8 cellular contexts compared by ENCODE assay signal in the genomic region with DNA sequence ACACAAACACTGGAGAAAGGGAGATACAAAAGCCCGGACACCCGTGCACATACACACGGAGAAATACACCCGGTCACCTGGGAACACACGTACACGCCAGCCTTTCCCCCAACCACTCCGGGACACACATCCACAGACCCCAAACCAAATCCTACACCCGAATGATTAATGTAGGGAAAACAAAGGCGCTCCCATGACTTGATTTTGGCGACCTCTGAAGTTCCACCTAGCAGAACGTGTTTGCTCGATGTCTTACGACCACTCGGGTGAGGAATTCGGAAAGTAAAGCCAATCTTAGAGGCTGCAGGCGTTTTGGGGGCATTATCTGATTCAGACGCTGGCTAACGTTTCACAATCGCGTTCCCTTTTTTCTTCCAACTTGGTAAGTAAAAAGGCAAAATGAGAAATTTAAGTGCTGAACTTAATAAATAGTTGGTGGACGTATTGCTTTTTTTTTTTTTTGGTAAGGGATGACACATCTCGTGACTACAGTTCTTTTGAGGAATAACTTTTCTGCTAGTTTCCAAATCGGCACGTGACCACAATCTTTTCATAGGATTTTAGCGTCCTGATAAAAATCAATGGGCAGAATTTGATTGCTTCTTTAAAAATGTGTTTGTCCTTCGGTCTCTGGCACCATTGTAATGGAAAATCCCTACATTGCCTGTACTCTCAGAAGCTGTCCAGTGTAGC. TPM values are rescaled to one million over a fixed set of nuclear protein-coding genes. Genes with fewer than 3 reads are reported as not detected.
A peak's percentile ranks its signal among the peaks of the same experiment; 100 is the strongest.
DNase-seq lines count a peak whose midpoint lies in the region; ATAC-seq and TF ChIP-seq lines count a peak whose summit lies in the region.

No MANE protein-coding gene starts in this region.

- intact Hi-C loops in activated CD4-positive, alpha-beta memory T cell treated with anti-CD3 and anti-CD28 coated beads for 36 hours (cut with micrococcal nuclease), result loop anchor here (2.0 to 10.0 kb wide), 3 partner anchors 37 to 1985 kb away; partner anchors contain the start of gene TCEANC
- intact Hi-C loops in heart right ventricle (cut with DNase I), result loop anchor here in 4 of 10 donors (1.0 to 5.0 kb wide), 3 partner anchors 43 to 45 kb away; partner anchors contain the start of genes OFD1 (in 4 of the 4) and TRAPPC2 (in 4 of the 4)

- no peaks in the 10 kb centered on the region for H3K9me3 Mint-ChIP-seq in CD4-positive, CD25-positive, alpha-beta regulatory T cell
- H3K9me3 Mint-ChIP-seq in activated CD4-positive, alpha-beta memory T cell treated with anti-CD3 and anti-CD28 coated beads for 36 hours, result no peaks in the 10 kb centered on the region

- H3K36me3 Mint-ChIP-seq in CD4-positive, CD25-positive, alpha-beta regulatory T cell, result no peaks in the 10 kb centered on the region
- peaks cover 8% of the 10 kb centered on the region for H3K36me3 Mint-ChIP-seq in activated CD4-positive, alpha-beta memory T cell treated with anti-CD3 and anti-CD28 coated beads for 36 hours

- H3K27me3 ChIP-seq in CD4-positive, CD25-positive, alpha-beta regulatory T cell (ENCODE audit: control insufficient read depth, insufficient read depth, low read length), result no peaks in the 10 kb centered on the region
- H3K27me3 ChIP-seq in heart right ventricle, result peaks cover 0 to 52% (median 0%) of the 10 kb centered on the region in 7 donors

- H3K4me3 Mint-ChIP-seq in CD4-positive, CD25-positive, alpha-beta regulatory T cell, result peak overlapping the region; percentile 90 to 95 (median 94)
- peak overlapping the region; percentile 87 for H3K4me3 Mint-ChIP-seq in activated CD4-positive, alpha-beta memory T cell treated with anti-CD3 and anti-CD28 coated beads for 36 hours

- CTCF ChIA-PET in activated CD4-positive, alpha-beta memory T cell treated with anti-CD3 and anti-CD28 coated beads for 36 hours (lab: Charles Lee), result no interaction called here

- no peaks in the 10 kb centered on the region for H3K36me3 ChIP-seq in CD4-positive, CD25-positive, alpha-beta regulatory T cell (ENCODE audit: control insufficient read depth, insufficient read depth, low read length)
- H3K36me3 ChIP-seq in heart right ventricle, result no peaks in the 10 kb centered on the region

- WGBS in heart right ventricle, 2 donors, result 0% methylated on average over 23 to 26 of the region's 26 CpGs

- no peaks in the 10 kb centered on the region for H3K9me3 ChIP-seq in CD4-positive, CD25-positive, alpha-beta regulatory T cell (ENCODE audit: control insufficient read depth in 2 of 2, low read length in 2 of 2)
- H3K9me3 ChIP-seq in heart right ventricle, result no peaks in the 10 kb centered on the region

- peak in 1 of 3 donors; percentile 23 for DNase-seq in CD4-positive, CD25-positive, alpha-beta regulatory T cell
- DNase-seq in activated CD4-positive, alpha-beta memory T cell treated with anti-CD3 and anti-CD28 coated beads for 36 hours, result no peak
- DNase-seq in heart right ventricle (no peak), skeletal muscle cell (ENCODE audit: low read depth) (no peak), 8988T (no peak), LoVo (ENCODE audit: low spot score) (no peak)

- ATAC-seq in CD4-positive, CD25-positive, alpha-beta regulatory T cell (ENCODE audit: low read depth in 2 of 2), result no peak
- ATAC-seq in HG02759 (IDR thresholded peaks at IDR 0.05; ENCODE audit: unreplicated experiment), result peak; percentile 18
- peak in 1 of 8 donors; percentile 38 for ATAC-seq in heart right ventricle
- ATAC-seq in GM19035 (IDR thresholded peaks at IDR 0.05; ENCODE audit: unreplicated experiment), result no peak

- peaks cover 11 to 52% (median 34%) of the 10 kb centered on the region in 4 donors for H3K4me1 Mint-ChIP-seq in CD4-positive, CD25-positive, alpha-beta regulatory T cell
- H3K4me1 Mint-ChIP-seq in activated CD4-positive, alpha-beta memory T cell treated with anti-CD3 and anti-CD28 coated beads for 36 hours (ENCODE audit: low read depth), result peaks cover 58% of the 10 kb centered on the region

- peak overlapping the region; percentile 90 for H3K4me3 ChIP-seq in CD4-positive, CD25-positive, alpha-beta regulatory T cell (ENCODE audit: low read depth, low read length)
- H3K4me3 ChIP-seq in heart right ventricle, result peak overlapping the region; percentile 58 to 83 (median 72)
- H3K4me3 ChIP-seq in skeletal muscle cell (ENCODE audit: low read depth, low read length), result peak overlapping the region; percentile 69

- peak overlapping the region; percentile 89 to 97 (median 97) for H3K27ac Mint-ChIP-seq in CD4-positive, CD25-positive, alpha-beta regulatory T cell
- peak overlapping the region; percentile 96 for H3K27ac Mint-ChIP-seq in activated CD4-positive, alpha-beta memory T cell treated with anti-CD3 and anti-CD28 coated beads for 36 hours

- H3K4me1 ChIP-seq in CD4-positive, CD25-positive, alpha-beta regulatory T cell (ENCODE audit: control insufficient read depth, insufficient read depth, low read length, poor library complexity, severe bottlenecking), result peaks cover 26% of the 10 kb centered on the region
- H3K4me1 ChIP-seq in heart right ventricle, result peaks cover 0 to 52% (median 31%) of the 10 kb centered on the region in 9 donors

- H3K27ac ChIP-seq in CD4-positive, CD25-positive, alpha-beta regulatory T cell (ENCODE audit: insufficient read depth, low read length, poor library complexity, severe bottlenecking), result peak overlapping the region; percentile 84
- H3K27ac ChIP-seq in heart right ventricle, result peak overlapping the region; percentile 89 to 97 (median 94)

- no peak for TF ChIP-seq CTCF in heart right ventricle (IDR thresholded peaks at IDR 0.05)

- no peaks in the 10 kb centered on the region for H3K27me3 Mint-ChIP-seq in CD4-positive, CD25-positive, alpha-beta regulatory T cell
- H3K27me3 Mint-ChIP-seq in activated CD4-positive, alpha-beta memory T cell treated with anti-CD3 and anti-CD28 coated beads for 36 hours, result no peaks in the 10 kb centered on the region

- POLR2A ChIA-PET in activated CD4-positive, alpha-beta memory T cell treated with anti-CD3 and anti-CD28 coated beads for 36 hours (lab: Charles Lee), result interaction anchor here (0.9 to 3.8 kb wide), 6 partner anchors 9 to 714 kb away, joined by 3 to 23 read pairs (median 12); partner anchors contain the start of genes OFD1, TCEANC and TRAPPC2

RNA-seq across cellular contexts. Expression of gene RAB9A, which starts 0.7 kb away (rescaled TPM):
- total RNA-seq in CD4-positive, CD25-positive, alpha-beta regulatory T cell, result 22.8 TPM
- 10 to 100 TPM; 23.1 to 33.4 (median 26.7) TPM for polyA plus RNA-seq in CD4-positive, CD25-positive, alpha-beta regulatory T cell
- total RNA-seq in activated CD4-positive, alpha-beta memory T cell treated with anti-CD3 and anti-CD28 coated beads for 36 hours, result 10 to 100 TPM; 28.2 to 32.1 TPM
- total RNA-seq in heart right ventricle, result 10 to 100 TPM; 16.9 to 28.9 (median 20.9) TPM
- 10 to 100 TPM in 1 of 2 donors, 1 to 10 TPM in 1; 5.1 to 19.6 TPM for polyA plus RNA-seq in heart right ventricle

RNA-seq across cellular contexts. Expression of gene TCEANC, which starts 36.7 kb away (rescaled TPM):
- 7.0 TPM for total RNA-seq in CD4-positive, CD25-positive, alpha-beta regulatory T cell
- 10 to 100 TPM in 2 of 4 donors, 1 to 10 TPM in 2; 7.1 to 13.3 (median 9.7) TPM for polyA plus RNA-seq in CD4-positive, CD25-positive, alpha-beta regulatory T cell
- 1 to 10 TPM; 1.9 TPM for total RNA-seq in activated CD4-positive, alpha-beta memory T cell treated with anti-CD3 and anti-CD28 coated beads for 36 hours
- 1 to 10 TPM; 3.3 to 7.2 (median 4.6) TPM for total RNA-seq in heart right ventricle
- polyA plus RNA-seq in heart right ventricle, result 1 to 10 TPM in 1 of 2 donors, under 1 TPM in 1; 0.59 to 3.1 TPM

RNA-seq across cellular contexts. Expression of gene TRAPPC2, which starts 44.8 kb away (rescaled TPM):
- 31.3 TPM for total RNA-seq in CD4-positive, CD25-positive, alpha-beta regulatory T cell
- polyA plus RNA-seq in CD4-positive, CD25-positive, alpha-beta regulatory T cell, result 10 to 100 TPM; 36.8 to 46.9 (median 41.1) TPM
- total RNA-seq in activated CD4-positive, alpha-beta memory T cell treated with anti-CD3 and anti-CD28 coated beads for 36 hours, result 10 to 100 TPM; 14.1 to 16.1 TPM
- 1 to 10 TPM; 4.9 to 9.3 (median 6.1) TPM for total RNA-seq in heart right ventricle
- polyA plus RNA-seq in heart right ventricle, result 1 to 10 TPM; 3.8 to 5.5 TPM

RNA-seq across cellular contexts. Expression of gene OFD1, which starts 44.9 kb away (rescaled TPM):
- total RNA-seq in CD4-positive, CD25-positive, alpha-beta regulatory T cell, result 79.9 TPM
- polyA plus RNA-seq in CD4-positive, CD25-positive, alpha-beta regulatory T cell, result 10 to 100 TPM; 26.9 to 36.3 (median 32.0) TPM
- total RNA-seq in activated CD4-positive, alpha-beta memory T cell treated with anti-CD3 and anti-CD28 coated beads for 36 hours, result 10 to 100 TPM; 24.5 to 30.9 TPM
- total RNA-seq in heart right ventricle, result 10 to 100 TPM in 1 of 10 donors, 1 to 10 TPM in 9; 7.8 to 11.4 (median 9.2) TPM
- polyA plus RNA-seq in heart right ventricle, result 10 to 100 TPM in 1 of 2 donors, 1 to 10 TPM in 1; 7.6 to 51.5 TPM
